Comparison of ENCODE assay signal across 9 cellular contexts in genomic region chr20:44187763-44188709, GRCh38. TPM values are rescaled to one million over a fixed set of nuclear protein-coding genes. Genes with fewer than 3 reads are reported as not detected.
DNase-seq lines count a peak whose midpoint lies in the region; FAIRE-seq and TF ChIP-seq lines count a peak whose summit lies in the region.
"Had no signal": no experiment of that assay in that cellular context is flagged by ENCODE, and none has a peak within 500 bp of the region (broad histone marks: within the 10 kb centered on the region; RNA-seq: fewer than 3 reads in every experiment).

No MANE protein-coding gene starts in this region.

- POLR2A ChIA-PET in RWPE1 (lab: Yijun Ruan, JAX; ENCODE audit: low non-redundant PET) = interaction anchor here (0.7 kb wide), 2 partner anchors 15 to 80 kb away, joined by 3 read pairs; no protein-coding TSS in a partner anchor

- peak overlapping the region; percentile 75 for H2AFZ ChIP-seq in osteoblast (ENCODE audit: low read length)

- H3K4me3 Mint-ChIP-seq in Calu3 (ENCODE audit: low read depth, unreplicated experiment) = peak overlapping the region; percentile 63

- no peak for DNase-seq in Calu3
- no peak for DNase-seq in RWPE1 (ENCODE audit: low spot score)
- DNase-seq in fibroblast of pulmonary artery (ENCODE audit: low read depth) = no peak
- DNase-seq in osteoblast (ENCODE audit: insufficient read length, low spot score, missing footprints) = no peak
- DNase-seq in NCI-H2171 (lab: John Stamatoyannopoulos, UW) = no peak
- no peak for DNase-seq in middle frontal gyrus (ENCODE audit: extremely low spot score, low spot score)
- no peak for DNase-seq in stimulated activated CD4-positive, alpha-beta T cell treated with anti-CD3 and anti-CD28 coated beads, Interleukin-12 subunit alpha, Interleukin-12 subunit beta, amount 100 ng/mL, for 4 hours
- DNase-seq in GM12892 (ENCODE audit: insufficient read length) = no peak

- no peaks in the 10 kb centered on the region for H3K79me2 ChIP-seq in osteoblast (ENCODE audit: insufficient read depth, low read length)

- H3K27me3 ChIP-seq in osteoblast (ENCODE audit: insufficient read depth, low read length) = no peaks in the 10 kb centered on the region

- H3K4me3 ChIP-seq in fibroblast of pulmonary artery (replicated peaks; ENCODE audit: low read depth, low read length) (peak overlapping the region; percentile 45), osteoblast (ENCODE audit: insufficient read depth, low read length) (peak overlapping the region; percentile 67)

- H4K20me1 ChIP-seq in osteoblast (ENCODE audit: insufficient read depth, low read length) = no peaks in the 10 kb centered on the region

- H3K27ac ChIP-seq in RWPE1 (peak overlapping the region; percentile 95), osteoblast (ENCODE audit: low read depth, low read length) (peak overlapping the region; percentile 20)

- TF ChIP-seq CTCF in Calu3 (IDR thresholded peaks at IDR 0.05; ENCODE audit: unreplicated experiment) = no peak
- no peak for TF ChIP-seq CTCF in RWPE1 (conservative IDR thresholded peaks at IDR 0.05; ENCODE audit: low read depth)
- TF ChIP-seq CTCF in fibroblast of pulmonary artery (IDR thresholded peaks at IDR 0.05; ENCODE audit: low read length, missing control alignments) = no peak
- TF ChIP-seq CTCF in osteoblast (IDR thresholded peaks at IDR 0.05; ENCODE audit: extremely low read depth, low read depth, low read length) = no peak

- peaks cover 15% of the 10 kb centered on the region for H3K4me1 ChIP-seq in osteoblast (ENCODE audit: insufficient read depth, low read length)

- FAIRE-seq in GM12892 (lab: Jason Lieb, UNC) = no peak

- peak overlapping the region; percentile 90 for H3K4me2 ChIP-seq in osteoblast (ENCODE audit: insufficient read depth, low read length)

- intact Hi-C loops in Calu3 (cut with micrococcal nuclease; ENCODE audit: unreplicated experiment) = loop anchor here (5.0 kb wide), 1 partner anchor 731 kb away; the partner anchor contains the start of gene SRSF6

- H3K4me1 Mint-ChIP-seq in Calu3 (ENCODE audit: low read depth, unreplicated experiment) = peaks cover 16% of the 10 kb centered on the region

- H3K9me3 Mint-ChIP-seq in Calu3 (ENCODE audit: low read depth, unreplicated experiment) = no peaks in the 10 kb centered on the region
- H3K9me3 Mint-ChIP-seq: activated T-helper 2 cell treated with anti-CD3 and anti-CD28 coated beads, Interferon-gamma antibody, Interleukin-2, Interleukin-4, amounts not matched to agents 10 μg/mL and 5 μg/mL and 100 μg/mL, durations not matched to agents 14 hours and 24 hours and 36 hours had no signal

- H3K36me3 Mint-ChIP-seq in Calu3 (ENCODE audit: insufficient read depth, unreplicated experiment) = peaks cover 5% of the 10 kb centered on the region

- H3K27ac Mint-ChIP-seq in Calu3 (ENCODE audit: unreplicated experiment) = no peak overlapping the region
- H3K27ac Mint-ChIP-seq: activated T-helper 2 cell treated with anti-CD3 and anti-CD28 coated beads, Interferon-gamma antibody, Interleukin-2, Interleukin-4, amounts not matched to agents 10 μg/mL and 5 μg/mL and 100 μg/mL, durations not matched to agents 14 hours and 24 hours and 36 hours had no signal

- TF ChIP-seq POLR2A in GM12892 (IDR thresholded peaks at IDR 0.05; ENCODE audit: low read depth, low read length) = no peak

- peaks cover 15% of the 10 kb centered on the region for H3K27me3 Mint-ChIP-seq in Calu3 (ENCODE audit: unreplicated experiment)

- no TSS peak for BruUV-seq in Calu3 (replicated peaks; lab: Mats Ljungman, UMichigan)

- no peaks in the 10 kb centered on the region for H3K36me3 ChIP-seq in osteoblast (ENCODE audit: insufficient read depth, low read length)

- H3K9me3 ChIP-seq in osteoblast (ENCODE audit: low read depth, low read length) = no peaks in the 10 kb centered on the region

- CTCF ChIA-PET in Calu3 (lab: Charles Lee) = interaction anchor here (0.5 to 1.7 kb wide), 12 partner anchors 9 to 132 kb away, joined by 3 to 19 read pairs (median 3); no protein-coding TSS in a partner anchor
- CTCF ChIA-PET in RWPE1 (lab: Yijun Ruan, JAX) = interaction anchor here (0.5 to 6.9 kb wide), 9 partner anchors 10 to 438 kb away, joined by 3 to 196 read pairs (median 3); no protein-coding TSS in a partner anchor

RNA-seq across cellular contexts. Expression of gene JPH2, which starts 1.0 kb away (rescaled TPM):
- total RNA-seq in Calu3 (2022) (0.50 and 0.59 TPM in 2 replicates), osteoblast (1.2 and 2.2 TPM in 2 replicates)
- polyA plus RNA-seq in GM12892 (2012; ENCODE audit: missing spikeins) = not detected
- total RNA-seq: activated T-helper 2 cell treated with anti-CD3 and anti-CD28 coated beads, Interferon-gamma antibody, Interleukin-2, Interleukin-4, amounts not matched to agents 10 μg/mL and 5 μg/mL and 100 μg/mL, durations not matched to agents 14 hours and 24 hours and 36 hours had no signal

RNA-seq across cellular contexts. Expression of gene OSER1, which starts 22.5 kb away (rescaled TPM):
- 52.2 and 56.7 TPM in 2 replicates for total RNA-seq in Calu3 (2022)
- total RNA-seq in osteoblast = 46.7 and 47.4 TPM in 2 replicates
- 29.8 TPM for polyA plus RNA-seq in GM12892 (2012; ENCODE audit: missing spikeins)

RNA-seq across cellular contexts. Expression of gene GDAP1L1, which starts 59.1 kb away (rescaled TPM):
- total RNA-seq in Calu3 (2022) = not detected in 2 replicates
- total RNA-seq in osteoblast = 0.72 TPM in 1 of 2 replicates, not detected in the other
- polyA plus RNA-seq in GM12892 (2012; ENCODE audit: missing spikeins) = 0.15 TPM
- total RNA-seq: activated T-helper 2 cell treated with anti-CD3 and anti-CD28 coated beads, Interferon-gamma antibody, Interleukin-2, Interleukin-4, amounts not matched to agents 10 μg/mL and 5 μg/mL and 100 μg/mL, durations not matched to agents 14 hours and 24 hours and 36 hours had no signal
